10 cellular contexts compared by ENCODE assay signal in genomic region chr1:155016231-155016831, GRCh38. TPM values are rescaled to one million over a fixed set of nuclear protein-coding genes. Genes with fewer than 3 reads are reported as not detected.
DNase-seq lines count a peak whose midpoint lies in the region; ATAC-seq and TF ChIP-seq lines count a peak whose summit lies in the region.
"Had no signal": no experiment of that assay in that cellular context is flagged by ENCODE, and none has a peak within 500 bp of the region (broad histone marks: within the 10 kb centered on the region; RNA-seq: fewer than 3 reads in every experiment).

No MANE protein-coding gene starts in this region.

- H3K9me3 ChIP-seq in heart left ventricle (no peaks in the 10 kb centered on the region), mammary epithelial cell (replicated peaks; ENCODE audit: insufficient read depth, low read length) (no peaks in the 10 kb centered on the region), mucosa of descending colon (no peaks in the 10 kb centered on the region), vagina (no peaks in the 10 kb centered on the region)

- WGBS in heart left ventricle, 4 donors, result 81 to 91% (median 88%) methylated on average over 24 to 26 of the region's 26 CpGs
- 87% methylated on average over 8 of the region's 26 CpGs for WGBS in mammary epithelial cell (ENCODE audit: low coverage, missing lambda C conversion rate)

- H3K4me3 ChIP-seq in heart left ventricle (no peak overlapping the region), mammary epithelial cell (replicated peaks in 1 of 3; ENCODE audit: insufficient read depth in 1 of 3, low read depth in 2 of 3, low read length in 3 of 3) (no peak overlapping the region), mucosa of descending colon (no peak overlapping the region), vagina (peak overlapping the region in 1 of 2 donors; percentile 54)

- DNase-seq in heart left ventricle (peak in 1 of 5 donors; percentile 61), cardiac septum (ENCODE audit: low spot score) (no peak), mammary epithelial cell (no peak), mucosa of descending colon (peak; percentile 40 to 79 (median 57)), vagina (ENCODE audit: extremely low spot score in 2 of 2) (no peak), G401 (ENCODE audit: low spot score) (no peak), inferior parietal cortex (ENCODE audit: extremely low spot score) (no peak), NCI-H2029 treated with DMSO at 0.1 percent for 48 hours (lab: John Stamatoyannopoulos, UW) (no peak)
- DNase-seq: hippocampal formation; stimulated activated CD4-positive, alpha-beta T cell treated with anti-CD3 and anti-CD28 coated beads, Interleukin-2, amount 100 ng/mL, for 24 hours had no signal

- intact Hi-C loops in heart left ventricle (cut with DNase I) (loop anchor here in 5 of 10 donors (2.0 to 5.0 kb wide), 8 partner anchors 14 to 59 kb away; partner anchors contain the start of genes ADAM15 (in 2 of the 5), PYGO2 (in 2 of the 5), CKS1B (in 1 of the 5) and PBXIP1 (in 1 of the 5)), cardiac septum (cut with DNase I) (loop anchor here (2.0 to 5.0 kb wide), 3 partner anchors 16 to 46 kb away; partner anchors contain the start of gene EFNA4), mammary epithelial cell (cut with micrococcal nuclease) (loop anchor here (5.0 kb wide), 1 partner anchor 534 kb away; no protein-coding TSS in a partner anchor), mucosa of descending colon (cut with DNase I, micrococcal nuclease) (loop anchor here in 1 of 2 donors (10.0 kb wide), 1 partner anchor 52 kb away; the partner anchor contains the start of gene PYGO2), vagina (cut with DNase I) (loop anchor here (2.0 to 5.0 kb wide), 2 partner anchors 16 to 54 kb away; partner anchors contain the start of gene PYGO2)

- in situ Hi-C loops in mammary epithelial cell (cut with MboI; ENCODE audit: low sequenced_read_pairs in 2 of 2), result loop anchor here in 1 of 2 donors (10.0 kb wide), 1 partner anchor 52 kb away; the partner anchor contains the start of gene PYGO2
- in situ Hi-C loops in G401 (cut with HindIII; ENCODE audit: low sequenced_read_pairs), result no loop called here

- H3K27ac ChIP-seq in heart left ventricle (peak overlapping the region; percentile 63 to 91 (median 84)), mammary epithelial cell (ENCODE audit: insufficient read depth, low read depth, low read length) (peak overlapping the region; percentile 50), vagina (peak overlapping the region; percentile 99)

- H3K4me1 ChIP-seq in heart left ventricle (peaks cover 8 to 54% (median 29%) of the 10 kb centered on the region in 12 donors), mammary epithelial cell (ENCODE audit: insufficient read depth, low read length) (peaks cover 28% of the 10 kb centered on the region), mucosa of descending colon (ENCODE audit: low read depth) (peaks cover 43% of the 10 kb centered on the region), vagina (peaks cover 75% of the 10 kb centered on the region)

- H3K4me2 ChIP-seq in mammary epithelial cell (ENCODE audit: insufficient read depth, low read depth, low read length), result no peak overlapping the region

- TF ChIP-seq CTCF in heart left ventricle (IDR thresholded peaks at IDR 0.05) (no peak), mammary epithelial cell (conservative IDR thresholded peaks at IDR 0.05 in 1 of 2, IDR thresholded peaks at IDR 0.05 in 1 of 2; ENCODE audit: extremely low read depth in 1 of 2, insufficient read depth in 1 of 2, low read depth in 1 of 2, low read length in 2 of 2) (no peak), mucosa of descending colon (IDR thresholded peaks at IDR 0.05) (no peak), vagina (IDR thresholded peaks at IDR 0.05) (no peak)

- H3K27me3 ChIP-seq in heart left ventricle (no peaks in the 10 kb centered on the region), mammary epithelial cell (ENCODE audit: insufficient read depth, low read length) (no peaks in the 10 kb centered on the region), vagina (no peaks in the 10 kb centered on the region)

- no peak for TF ChIP-seq POLR2A in heart left ventricle (IDR thresholded peaks at IDR 0.05)
- no peak for TF ChIP-seq POLR2A in vagina (IDR thresholded peaks at IDR 0.05)

- no TSS peak for BruUV-seq in mammary epithelial cell (replicated peaks; lab: Mats Ljungman, UMichigan)

- ATAC-seq in heart left ventricle (no peak), mucosa of descending colon (no peak)

- no peaks in the 10 kb centered on the region for H4K20me1 ChIP-seq in mammary epithelial cell (ENCODE audit: insufficient read depth, low read length)

- H2AFZ ChIP-seq in mammary epithelial cell (ENCODE audit: low read depth, low read length), result no peak overlapping the region

- CTCF ChIA-PET in mammary epithelial cell (lab: Charles Lee; ENCODE audit: low non-redundant PET), result no interaction called here

- dilution Hi-C loops in mammary epithelial cell (cut with HindIII; ENCODE audit: low sequenced_read_pairs), result no loop called here

- H3K79me2 ChIP-seq in mammary epithelial cell (ENCODE audit: insufficient read depth, low read length), result peaks cover 20% of the 10 kb centered on the region

- no peak overlapping the region for H3K9ac ChIP-seq in mammary epithelial cell (ENCODE audit: insufficient read depth, low read length)

- H3K36me3 ChIP-seq in heart left ventricle (peaks cover 0 to 25% (median 17%) of the 10 kb centered on the region in 9 donors), mammary epithelial cell (ENCODE audit: insufficient read depth, low read length) (no peaks in the 10 kb centered on the region), mucosa of descending colon (ENCODE audit: low read depth) (no peaks in the 10 kb centered on the region), vagina (peaks cover 0 to 12% of the 10 kb centered on the region in 2 donors)

RNA-seq across cellular contexts. Expression of gene ZBTB7B, which starts 13.7 kb away (rescaled TPM):
- total RNA-seq in heart left ventricle (10 to 100 TPM; 29.5 to 80.0 (median 46.6) TPM), cardiac septum (41.9 TPM), mammary epithelial cell (10 to 100 TPM; 33.0 to 51.9 TPM), mucosa of descending colon (100 to 1,000 TPM; 175 to 313 (median 255) TPM), vagina (77.6 TPM)
- polyA plus RNA-seq in heart left ventricle (100 to 1,000 TPM in 1 of 2 donors, 10 to 100 TPM in 1; 39.2 to 103 TPM), mammary epithelial cell (22.2 TPM)
- 17.8 TPM for polyA minus RNA-seq in mammary epithelial cell
- total RNA-seq in G401 (2014; rRNA removed; shearing (Covaris generic)), result 30.6 and 33.0 TPM in 2 replicates

RNA-seq across cellular contexts. Expression of gene DCST2, which starts 17.2 kb away (rescaled TPM):
- under 1 TPM in 8 of 9 donors, not detected in 1; 0.14 to 0.62 (median 0.35) TPM for total RNA-seq in heart left ventricle
- polyA plus RNA-seq in heart left ventricle, result under 1 TPM; 0.17 to 0.65 TPM
- total RNA-seq in cardiac septum, result 0.51 TPM
- under 1 TPM; 0.33 to 0.66 TPM for total RNA-seq in mammary epithelial cell
- polyA plus RNA-seq in mammary epithelial cell, result 0.15 TPM
- polyA minus RNA-seq in mammary epithelial cell, result not detected
- total RNA-seq in mucosa of descending colon, result 1 to 10 TPM; 1.7 to 3.3 (median 2.3) TPM
- total RNA-seq in vagina, result 7.9 TPM
- total RNA-seq in G401 (2014; rRNA removed; shearing (Covaris generic)), result 0.31 TPM in 1 of 2 replicates, not detected in the other

RNA-seq across cellular contexts. Expression of gene DCST1, which starts 17.3 kb away (rescaled TPM):
- total RNA-seq in heart left ventricle, result not detected
- polyA plus RNA-seq in heart left ventricle, result not detected
- not detected for total RNA-seq in cardiac septum
- not detected for total RNA-seq in mammary epithelial cell
- not detected for polyA plus RNA-seq in mammary epithelial cell
- not detected for polyA minus RNA-seq in mammary epithelial cell
- under 1 TPM in 2 of 3 donors, not detected in 1; 0.19 to 0.20 TPM for total RNA-seq in mucosa of descending colon
- total RNA-seq in vagina, result not detected
- total RNA-seq in G401 (2014; rRNA removed; shearing (Covaris generic)), result not detected in 2 replicates

RNA-seq across cellular contexts. Expression of gene LENEP, which starts 22.9 kb away (rescaled TPM):
- total RNA-seq in heart left ventricle (not detected), cardiac septum (not detected), mammary epithelial cell (1 to 10 TPM in 1 of 2 donors, under 1 TPM in 1; 0.82 to 1.5 TPM), mucosa of descending colon (under 1 TPM in 2 of 3 donors, not detected in 1; 0.60 to 0.76 TPM), vagina (not detected)
- polyA plus RNA-seq in heart left ventricle (not detected), mammary epithelial cell (0.16 TPM)
- not detected for polyA minus RNA-seq in mammary epithelial cell
- total RNA-seq in G401 (2014; rRNA removed; shearing (Covaris generic)), result 0.74 TPM in 1 of 2 replicates, not detected in the other

RNA-seq across cellular contexts. Expression of gene FLAD1, which starts 33.2 kb away (rescaled TPM):
- total RNA-seq in heart left ventricle (10 to 100 TPM; 19.4 to 35.0 (median 27.4) TPM), cardiac septum (22.2 TPM), mammary epithelial cell (10 to 100 TPM; 46.4 to 58.5 TPM), mucosa of descending colon (10 to 100 TPM; 28.4 to 40.4 (median 31.2) TPM), vagina (20.6 TPM)
- polyA plus RNA-seq in heart left ventricle (10 to 100 TPM; 22.3 to 50.7 TPM), mammary epithelial cell (54.2 TPM)
- polyA minus RNA-seq in mammary epithelial cell, result 43.1 TPM
- 39.9 and 49.4 TPM in 2 replicates for total RNA-seq in G401 (2014; rRNA removed; shearing (Covaris generic))

Comparison
In these comparisons a context has a peak if more than half of its experiments do, and no peak if none do; other contexts are left out.
1. DNase-seq: peak in mucosa of descending colon (3 of 3); none in cardiac septum (single experiment), mammary epithelial cell (single experiment), vagina (0 of 2), G401 (single experiment), inferior parietal cortex (single experiment) and NCI-H2029 treated with DMSO at 0.1 percent for 48 hours (single experiment).
2. Peak in every context shown above with its lines, with median percentiles within 50 percentile points of each other: H3K27ac ChIP-seq.